In the genomic region with DNA sequence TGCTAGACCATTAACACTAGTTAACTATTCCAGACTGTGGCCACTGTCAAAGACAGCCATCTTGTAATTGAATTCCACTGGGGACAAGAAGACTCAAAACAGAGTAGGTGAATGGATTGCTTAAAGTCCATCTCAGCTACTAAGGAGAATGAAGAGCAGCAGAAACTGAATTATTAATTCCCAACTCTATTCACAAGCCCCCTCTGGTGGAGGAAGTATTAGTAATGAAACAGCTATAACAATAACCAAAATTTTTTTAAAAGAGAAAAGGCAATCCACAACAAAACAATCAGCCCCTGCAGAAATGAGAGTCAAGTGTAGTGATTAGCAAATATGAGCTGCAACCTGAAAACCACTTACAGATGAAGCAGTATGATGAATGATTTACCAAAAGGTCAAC, we compare ENCODE assay signal across 15 cellular contexts.
A peak's percentile ranks its signal among the peaks of the same experiment; 100 is the strongest.
DNase-seq lines count a peak whose midpoint lies in the region; ATAC-seq and TF ChIP-seq lines count a peak whose summit lies in the region.
"Had no signal": no experiment of that assay in that cellular context is flagged by ENCODE, and none has a peak within 500 bp of the region (broad histone marks: within the 10 kb centered on the region; RNA-seq: fewer than 3 reads in every experiment).

No MANE protein-coding gene starts in this region.

- no peak overlapping the region for H3K4me3 ChIP-seq in Loucy (ENCODE audit: low read length, poor library complexity, severe bottlenecking)
- H3K4me3 ChIP-seq in astrocyte of the cerebellum (ENCODE audit: low read depth, low read length) = no peak overlapping the region
- no peak overlapping the region for H3K4me3 ChIP-seq in CD8-positive, alpha-beta T cell (ENCODE audit: low read depth, low read length)
- H3K4me3 ChIP-seq: mucosa of descending colon, skin epidermis, uterus had no signal

- no peaks in the 10 kb centered on the region for H3K36me3 ChIP-seq in Loucy (ENCODE audit: insufficient read depth, low read length)
- H3K36me3 ChIP-seq in CD8-positive, alpha-beta T cell (ENCODE audit: insufficient read depth, low read length) = no peaks in the 10 kb centered on the region
- H3K36me3 ChIP-seq: uterus had no signal

- H3K27ac Mint-ChIP-seq in CD8-positive, alpha-beta T cell = no peak overlapping the region
- H3K27ac Mint-ChIP-seq: activated CD8-positive, alpha-beta T cell treated with anti-CD3 and anti-CD28 coated beads for 36 hours; activated naive CD4-positive, alpha-beta T cell treated with anti-CD3 and anti-CD28 coated beads for 36 hours had no signal

- H3K9me2 ChIP-seq in Loucy (replicated peaks; ENCODE audit: low read depth, low read length) = no peaks in the 10 kb centered on the region

- H3K9me3 ChIP-seq in Loucy (ENCODE audit: insufficient read depth, low read depth, low read length) = no peaks in the 10 kb centered on the region
- no peaks in the 10 kb centered on the region for H3K9me3 ChIP-seq in CD8-positive, alpha-beta T cell (ENCODE audit: low read length)
- H3K9me3 ChIP-seq: mucosa of descending colon, uterus had no signal

- H3K36me3 Mint-ChIP-seq in CD8-positive, alpha-beta T cell = no peaks in the 10 kb centered on the region

- in situ Hi-C loops in astrocyte of the cerebellum (cut with HindIII; ENCODE audit: low sequenced_read_pairs) = no loop called here

- TF ChIP-seq CTCF in Loucy (conservative IDR thresholded peaks at IDR 0.05; ENCODE audit: low read length) (peak; percentile 63), astrocyte of the cerebellum (IDR thresholded peaks at IDR 0.05; ENCODE audit: low read depth, low read length, missing control alignments) (peak; percentile 28)
- no peak for TF ChIP-seq CTCF in CD8-positive, alpha-beta T cell (IDR thresholded peaks at IDR 0.05)

- no peak overlapping the region for H3K4me3 Mint-ChIP-seq in CD8-positive, alpha-beta T cell
- H3K4me3 Mint-ChIP-seq: activated CD8-positive, alpha-beta T cell treated with anti-CD3 and anti-CD28 coated beads for 36 hours; activated naive CD4-positive, alpha-beta T cell treated with anti-CD3 and anti-CD28 coated beads for 36 hours had no signal

- no peak overlapping the region for H2AFZ ChIP-seq in Loucy (ENCODE audit: low read length)

- no peaks in the 10 kb centered on the region for H4K20me1 ChIP-seq in Loucy (ENCODE audit: insufficient read depth, low read length, poor library complexity, severe bottlenecking)

- peaks cover 1% of the 10 kb centered on the region for H3K9me3 Mint-ChIP-seq in CD8-positive, alpha-beta T cell
- H3K9me3 Mint-ChIP-seq: activated CD8-positive, alpha-beta T cell treated with anti-CD3 and anti-CD28 coated beads for 36 hours; activated naive CD4-positive, alpha-beta T cell treated with anti-CD3 and anti-CD28 coated beads for 36 hours had no signal

- ATAC-seq in GM18907 (IDR thresholded peaks at IDR 0.05; ENCODE audit: unreplicated experiment) = no peak
- no peak for ATAC-seq in GM21423 (IDR thresholded peaks at IDR 0.05; ENCODE audit: unreplicated experiment)
- no peak for ATAC-seq in CD8-positive, alpha-beta T cell
- ATAC-seq: activated CD8-positive, alpha-beta T cell treated with anti-CD3 and anti-CD28 coated beads for 36 hours; mucosa of descending colon had no signal

- no peaks in the 10 kb centered on the region for H3F3A ChIP-seq in Loucy (ENCODE audit: low read depth)

- CTCF ChIA-PET in CD8-positive, alpha-beta T cell (lab: Charles Lee) = no interaction called here

- no peak overlapping the region for H3K27ac ChIP-seq in CD8-positive, alpha-beta T cell (ENCODE audit: low read depth, low read length)
- H3K27ac ChIP-seq: skin epidermis, uterus had no signal

- H3K9ac ChIP-seq in Loucy (ENCODE audit: low read depth, low read length, poor library complexity, severe bottlenecking) = no peak overlapping the region

- intact Hi-C loops in head of caudate nucleus (cut with DNase I) = no loop called here
- intact Hi-C loops in CD8-positive, alpha-beta T cell (cut with DNase I, micrococcal nuclease) = loop anchor here in 1 of 2 experiments (10.0 kb wide), 1 partner anchor 1374 kb away; no protein-coding TSS in a partner anchor

- H3K27me3 Mint-ChIP-seq in CD8-positive, alpha-beta T cell (ENCODE audit: low read depth) = no peaks in the 10 kb centered on the region
- H3K27me3 Mint-ChIP-seq: activated CD8-positive, alpha-beta T cell treated with anti-CD3 and anti-CD28 coated beads for 36 hours had no signal

- DNase-seq in COR-L47 (lab: John Stamatoyannopoulos, UW) (peak; percentile 10), astrocyte of the cerebellum (ENCODE audit: low read depth) (no peak), kidney tubule cell (ENCODE audit: low spot score) (peak; percentile 26), head of caudate nucleus (no peak)
- no peak for DNase-seq in CD8-positive, alpha-beta T cell
- DNase-seq: activated CD8-positive, alpha-beta T cell treated with anti-CD3 and anti-CD28 coated beads for 36 hours; activated naive CD4-positive, alpha-beta T cell treated with anti-CD3 and anti-CD28 coated beads for 36 hours; DMS79 treated with DMSO at 0.1 percent for 48 hours; mucosa of descending colon; SW 1271; uterus had no signal

- H3K4me2 ChIP-seq in Loucy (ENCODE audit: low read depth, low read length, poor library complexity, severe bottlenecking) = no peak overlapping the region

- POLR2A ChIA-PET in CD8-positive, alpha-beta T cell (lab: Charles Lee) = no interaction called here

- H3K4me1 Mint-ChIP-seq in CD8-positive, alpha-beta T cell (ENCODE audit: low read depth) = no peaks in the 10 kb centered on the region

- peaks cover 6% of the 10 kb centered on the region for H3K4me1 ChIP-seq in Loucy (ENCODE audit: insufficient read depth, low read length, poor library complexity, severe bottlenecking)
- H3K4me1 ChIP-seq in CD8-positive, alpha-beta T cell (ENCODE audit: insufficient read depth, low read length) = no peaks in the 10 kb centered on the region
- H3K4me1 ChIP-seq: uterus had no signal

- no peaks in the 10 kb centered on the region for H3K79me2 ChIP-seq in Loucy (ENCODE audit: insufficient read depth, low read length)

- no peaks in the 10 kb centered on the region for H3K27me3 ChIP-seq in Loucy (ENCODE audit: insufficient read depth, low read length, poor library complexity, severe bottlenecking)
- H3K27me3 ChIP-seq in CD8-positive, alpha-beta T cell (ENCODE audit: insufficient read depth, low read length) = no peaks in the 10 kb centered on the region
- H3K27me3 ChIP-seq: uterus had no signal

Comparison
In these comparisons a context has a peak if more than half of its experiments do, and no peak if none do; other contexts are left out.
1. DNase-seq: peak in COR-L47 (single experiment) and kidney tubule cell (single experiment); none in astrocyte of the cerebellum (single experiment), head of caudate nucleus (0 of 42) and CD8-positive, alpha-beta T cell (0 of 7).